Comparison of ENCODE assay signal across 9 cellular contexts in genomic region chr4:15233626-15234025, GRCh38.
A peak's percentile ranks its signal among the peaks of the same experiment; 100 is the strongest.
DNase-seq lines count a peak whose midpoint lies in the region; ATAC-seq and TF ChIP-seq lines count a peak whose summit lies in the region.
"Had no signal": no experiment of that assay in that cellular context is flagged by ENCODE, and none has a peak within 500 bp of the region (broad histone marks: within the 10 kb centered on the region; RNA-seq: fewer than 3 reads in every experiment).

No MANE protein-coding gene starts in this region.

- H3K9me3 ChIP-seq in OCI-LY3 (ENCODE audit: insufficient read depth, low read length) (no peaks in the 10 kb centered on the region), gastroesophageal sphincter (no peaks in the 10 kb centered on the region), tibial nerve (no peaks in the 10 kb centered on the region), SJCRH30 (replicated peaks) (no peaks in the 10 kb centered on the region)

- intact Hi-C loops in activated naive CD4-positive, alpha-beta T cell treated with anti-CD3 and anti-CD28 coated beads for 36 hours (cut with micrococcal nuclease): loop anchor here (1.0 to 10.0 kb wide), 11 partner anchors 20 to 1577 kb away; partner anchors contain the start of gene CPEB2

- peaks cover 27% of the 10 kb centered on the region for H3K4me1 Mint-ChIP-seq in activated naive CD4-positive, alpha-beta T cell treated with anti-CD3 and anti-CD28 coated beads for 36 hours (ENCODE audit: low read depth)

- no peaks in the 10 kb centered on the region for H3K27me3 Mint-ChIP-seq in activated naive CD4-positive, alpha-beta T cell treated with anti-CD3 and anti-CD28 coated beads for 36 hours (ENCODE audit: low read depth)

- H3K9ac ChIP-seq in OCI-LY3 (ENCODE audit: low read length): no peak overlapping the region

- 64 to 67% methylated on average over 4 to 5 of the region's 5 CpGs for WGBS in gastroesophageal sphincter (ENCODE audit: low coverage in 1 of 2), 2 donors
- 33 to 63% methylated on average over 5 of the region's 5 CpGs for WGBS in tibial nerve, 2 donors

- TF ChIP-seq CTCF in OCI-LY3 (IDR thresholded peaks at IDR 0.05; ENCODE audit: low read depth, low read length) (no peak), gastroesophageal sphincter (IDR thresholded peaks at IDR 0.05) (no peak), tibial nerve (IDR thresholded peaks at IDR 0.05) (no peak)

- H3K27ac ChIP-seq in OCI-LY3 (ENCODE audit: low read length) (no peak overlapping the region), gastroesophageal sphincter (peak overlapping the region in 3 of 4 donors; percentile 11 to 61 (median 48)), tibial nerve (peak overlapping the region in 3 of 4 donors; percentile 59 to 73 (median 66)), SJCRH30 (no peak overlapping the region; the same call in 1 of the 2 replicates)

- H3K79me2 ChIP-seq in OCI-LY3 (ENCODE audit: low read length): no peaks in the 10 kb centered on the region

- CTCF ChIA-PET in activated naive CD4-positive, alpha-beta T cell treated with anti-CD3 and anti-CD28 coated beads for 36 hours (lab: Charles Lee): interaction anchor here (0.6 to 9.6 kb wide), 13 partner anchors 8 to 440 kb away, joined by 3 to 134 read pairs (median 3); no protein-coding TSS in a partner anchor

- H3K4me3 ChIP-seq in OCI-LY3 (ENCODE audit: low read length): no peak overlapping the region
- no peak overlapping the region for H3K4me3 ChIP-seq in gastroesophageal sphincter
- no peak overlapping the region for H3K4me3 ChIP-seq in tibial nerve
- H3K4me3 ChIP-seq in SJCRH30: no peak overlapping the region

- H3K9me3 Mint-ChIP-seq in activated naive CD4-positive, alpha-beta T cell treated with anti-CD3 and anti-CD28 coated beads for 36 hours: no peaks in the 10 kb centered on the region

- no peak for TF ChIP-seq EP300 in gastroesophageal sphincter (IDR thresholded peaks at IDR 0.05)
- no peak for TF ChIP-seq EP300 in tibial nerve (IDR thresholded peaks at IDR 0.05)

- H2AFZ ChIP-seq in OCI-LY3 (ENCODE audit: low read depth, low read length): no peak overlapping the region

- no peaks in the 10 kb centered on the region for H4K20me1 ChIP-seq in OCI-LY3 (ENCODE audit: insufficient read depth, low read length)

- no peaks in the 10 kb centered on the region for H3K36me3 Mint-ChIP-seq in activated naive CD4-positive, alpha-beta T cell treated with anti-CD3 and anti-CD28 coated beads for 36 hours (ENCODE audit: low read depth)

- H3K4me2 ChIP-seq in OCI-LY3 (ENCODE audit: low read length): 0 out of 2 replicates have a peak overlapping the region, but pooled peaks have one; percentile 16

- H3K4me3 Mint-ChIP-seq in activated naive CD4-positive, alpha-beta T cell treated with anti-CD3 and anti-CD28 coated beads for 36 hours: peak overlapping the region; percentile 46

- peak overlapping the region; percentile 70 for H3K27ac Mint-ChIP-seq in activated naive CD4-positive, alpha-beta T cell treated with anti-CD3 and anti-CD28 coated beads for 36 hours

- TF ChIP-seq POLR2A in gastroesophageal sphincter (IDR thresholded peaks at IDR 0.05) (no peak), tibial nerve (IDR thresholded peaks at IDR 0.05) (no peak)

- H3K36me3 ChIP-seq in OCI-LY3 (replicated peaks; ENCODE audit: low read depth, low read length) (no peaks in the 10 kb centered on the region), gastroesophageal sphincter (no peaks in the 10 kb centered on the region), tibial nerve (no peaks in the 10 kb centered on the region), SJCRH30 (no peaks in the 10 kb centered on the region)

- 0 out of 2 replicates have a peak, but pooled peaks cover 3% of the 10 kb centered on the region for H3K4me1 ChIP-seq in OCI-LY3 (ENCODE audit: low read length)
- peaks cover 0 to 54% (median 2%) of the 10 kb centered on the region in 3 donors for H3K4me1 ChIP-seq in gastroesophageal sphincter
- peaks cover 0 to 55% (median 24%) of the 10 kb centered on the region in 4 donors for H3K4me1 ChIP-seq in tibial nerve
- peaks cover 33% of the 10 kb centered on the region for H3K4me1 ChIP-seq in SJCRH30

- peak; percentile 56 for DNase-seq in activated naive CD4-positive, alpha-beta T cell treated with anti-CD3 and anti-CD28 coated beads for 36 hours
- no peak for DNase-seq in activated naive CD4-positive, alpha-beta T cell treated with Interleukin-2 at 50 U/mL for 16 hours
- DNase-seq in tibial nerve (ENCODE audit: low spot score in 2 of 2) (no peak), SJCRH30 (no peak), SW480 (ENCODE audit: low spot score) (no peak)
- DNase-seq: SHP77 treated with DMSO at 0.1 percent for 48 hours had no signal

- H3K27me3 ChIP-seq in OCI-LY3 (ENCODE audit: low read depth, low read length) (no peaks in the 10 kb centered on the region), gastroesophageal sphincter (no peaks in the 10 kb centered on the region), tibial nerve (no peaks in the 10 kb centered on the region), SJCRH30 (no peaks in the 10 kb centered on the region)

- ATAC-seq in gastroesophageal sphincter (no peak), HG02759 (IDR thresholded peaks at IDR 0.05; ENCODE audit: unreplicated experiment) (no peak)

Comparison
In these comparisons a context has a peak if more than half of its experiments do, and no peak if none do; other contexts are left out.
1. H3K27ac ChIP-seq: peak in gastroesophageal sphincter (3 of 4) and tibial nerve (3 of 4); none in OCI-LY3 (single experiment) and SJCRH30 (single experiment).